ENCODE assay signal across 19 cellular contexts in genomic region chr2:30566675-30567074, GRCh38.
A peak's percentile ranks its signal among the peaks of the same experiment; 100 is the strongest.
DNase-seq lines count a peak whose midpoint lies in the region; ATAC-seq and TF ChIP-seq lines count a peak whose summit lies in the region.
"Had no signal": no experiment of that assay in that cellular context is flagged by ENCODE, and none has a peak within 500 bp of the region (broad histone marks: within the 10 kb centered on the region; RNA-seq: fewer than 3 reads in every experiment).

No MANE protein-coding gene starts in this region.

- H3K4me2 ChIP-seq in hepatocyte, result no peak overlapping the region

- peak; percentile 27 for DNase-seq in GM03348 (ENCODE audit: low spot score)
- no peak for DNase-seq in ascending aorta (ENCODE audit: low spot score in 2 of 2)
- DNase-seq in hepatocyte (ENCODE audit: low spot score), result no peak
- no peak for DNase-seq in suprapubic skin (ENCODE audit: low spot score in 2 of 2)
- DNase-seq in BE2C, result no peak
- DNase-seq in NCI-H187 (lab: John Stamatoyannopoulos, UW), result no peak
- DNase-seq: ACHN; activated CD4-positive, alpha-beta T cell treated with anti-CD3 and anti-CD28 coated beads for 1 hour; CD4-positive, CD25-positive, alpha-beta regulatory T cell; colonic mucosa; endodermal cell; foreskin fibroblast; kidney; NCI-H748 treated with DMSO at 0.1 percent for 48 hours; stimulated activated CD4-positive, alpha-beta T cell treated with anti-CD3 and anti-CD28 coated beads, Interleukin-4, amount 100 ng/mL, for 24 hours; stimulated activated naive CD8-positive, alpha-beta T cell treated with anti-CD3 and anti-CD28 coated beads, Interleukin-15, amount 100 ng/mL, for 72 hours; uterus had no signal

- H3K79me2 ChIP-seq in hepatocyte, result no peaks in the 10 kb centered on the region

- no peaks in the 10 kb centered on the region for H3K27me3 ChIP-seq in ascending aorta
- no peaks in the 10 kb centered on the region for H3K27me3 ChIP-seq in hepatocyte
- no peaks in the 10 kb centered on the region for H3K27me3 ChIP-seq in suprapubic skin
- no peaks in the 10 kb centered on the region for H3K27me3 ChIP-seq in BE2C
- H3K27me3 ChIP-seq: colonic mucosa, uterus had no signal

- no peaks in the 10 kb centered on the region for H3K9me2 ChIP-seq in hepatocyte (replicated peaks; ENCODE audit: insufficient read depth)

- H3K4me1 ChIP-seq in ascending aorta, result peaks cover 0 to 10% of the 10 kb centered on the region in 2 donors
- no peaks in the 10 kb centered on the region for H3K4me1 ChIP-seq in hepatocyte (ENCODE audit: insufficient read depth)
- peaks cover 5% of the 10 kb centered on the region for H3K4me1 ChIP-seq in suprapubic skin
- peaks cover 6% of the 10 kb centered on the region for H3K4me1 ChIP-seq in BE2C
- H3K4me1 ChIP-seq: colonic mucosa, uterus had no signal

- H2AFZ ChIP-seq in hepatocyte, result no peak overlapping the region

- peak overlapping the region; percentile 61 to 73 for H3K27ac ChIP-seq in ascending aorta
- peak overlapping the region; percentile 23 for H3K27ac ChIP-seq in hepatocyte
- peak overlapping the region; percentile 69 for H3K27ac ChIP-seq in suprapubic skin

- intact Hi-C loops in ascending aorta (cut with DNase I), result loop anchor here (5.0 kb wide), 3 partner anchors 79 to 141 kb away; no protein-coding TSS in a partner anchor

- H3K9me3 ChIP-seq in ascending aorta (no peaks in the 10 kb centered on the region), hepatocyte (ENCODE audit: low read depth) (no peaks in the 10 kb centered on the region), suprapubic skin (no peaks in the 10 kb centered on the region), BE2C (no peaks in the 10 kb centered on the region)
- H3K9me3 ChIP-seq: colonic mucosa, uterus had no signal

- 95% methylated on average over 3 of the region's 3 CpGs for whole genome bisulfite sequencing in hepatocyte (ENCODE audit: low lambda C conversion rate, missing lambda C conversion rate)
- 71% methylated on average over 3 of the region's 3 CpGs for WGBS in suprapubic skin

- H3K4me3 ChIP-seq in ascending aorta (no peak overlapping the region), hepatocyte (no peak overlapping the region), suprapubic skin (no peak overlapping the region), BE2C (ENCODE audit: low read depth, low read length) (no peak overlapping the region)
- H3K4me3 ChIP-seq: colonic mucosa, uterus had no signal

- ATAC-seq in HG03378 (IDR thresholded peaks at IDR 0.05; ENCODE audit: unreplicated experiment) (no peak), GM21526 (IDR thresholded peaks at IDR 0.05; ENCODE audit: low FRiP score, unreplicated experiment) (no peak)
- ATAC-seq: stimulated activated naive CD8-positive, alpha-beta T cell treated with anti-CD3 and anti-CD28 coated beads, Interleukin-15, amount 100 ng/mL, for 72 hours had no signal

- TF ChIP-seq EP300 in suprapubic skin (IDR thresholded peaks at IDR 0.05), result no peak

- TF ChIP-seq CTCF in ascending aorta (IDR thresholded peaks at IDR 0.05) (no peak), hepatocyte (IDR thresholded peaks at IDR 0.05; ENCODE audit: poor library complexity) (no peak), suprapubic skin (IDR thresholded peaks at IDR 0.05) (no peak), BE2C (IDR thresholded peaks at IDR 0.05; ENCODE audit: low read depth, low read length) (no peak)

- H4K20me1 ChIP-seq in hepatocyte (ENCODE audit: insufficient read depth, poor library complexity, severe bottlenecking), result no peaks in the 10 kb centered on the region

- H3K36me3 ChIP-seq in ascending aorta (peaks cover 0 to 3% of the 10 kb centered on the region in 2 donors), hepatocyte (replicated peaks; ENCODE audit: insufficient read depth, low read depth) (no peaks in the 10 kb centered on the region), suprapubic skin (no peaks in the 10 kb centered on the region), BE2C (peaks cover 9% of the 10 kb centered on the region)
- H3K36me3 ChIP-seq: colonic mucosa, uterus had no signal

- no peak for TF ChIP-seq POLR2A in suprapubic skin (IDR thresholded peaks at IDR 0.05)
